8 cellular contexts compared by ENCODE assay signal in genomic region chr2:176126929-176127768, GRCh38. TPM values are rescaled to one million over a fixed set of nuclear protein-coding genes. Genes with fewer than 3 reads are reported as not detected.
DNase-seq lines count a peak whose midpoint lies in the region; ATAC-seq, FAIRE-seq and TF ChIP-seq lines count a peak whose summit lies in the region.

No MANE protein-coding gene starts in this region.

- H2AFZ ChIP-seq in GM12878 (ENCODE audit: control insufficient read depth, low read depth, low read length): no peak overlapping the region

- RAD21 ChIA-PET in GM12878 (lab: Charles Lee; ENCODE audit: unreplicated experiment): interaction anchor here (0.7 to 3.7 kb wide), 17 partner anchors 13 to 1036 kb away, joined by 3 to 25 read pairs (median 5); no protein-coding TSS in a partner anchor

- POLR2A ChIA-PET in GM12878 (lab: Charles Lee): no interaction called here

- ATAC-seq in GM12878 (peak; percentile 49; the same call in 2 of the 3 replicates), HG03139 (IDR thresholded peaks at IDR 0.05; ENCODE audit: unreplicated experiment) (no peak)

- no peak overlapping the region for H3K27ac ChIP-seq in GM12878 (ENCODE audit: control insufficient read depth, insufficient read depth)

- 1% methylated on average over 13 of the region's 13 CpGs for WGBS in GM12878 (ENCODE audit: insufficient coverage, insufficient replicate concordance, low lambda C conversion rate, missing lambda C conversion rate)

- BruUV-seq in GM12878 (replicated peaks; lab: Mats Ljungman, UMichigan): no TSS peak

- no peak overlapping the region for H3K4me3 ChIP-seq in GM12878

- peak; percentile 13 for FAIRE-seq in GM12878 (lab: Jason Lieb, UNC)

- peak; percentile 61 to 77 (median 66) for TF ChIP-seq CTCF in GM12878 (IDR thresholded peaks at IDR 0.05 in 2 of 3, conservative IDR thresholded peaks at IDR 0.05 in 1 of 3; ENCODE audit: control insufficient read depth in 2 of 3, extremely low read depth in 1 of 3, insufficient read depth in 1 of 3, low read depth in 3 of 3, low read length in 3 of 3)

- CTCF ChIA-PET in GM12878 (lab: Yijun Ruan, JAX): interaction anchor here (0.6 to 4.3 kb wide), 45 partner anchors 13 to 1034 kb away, joined by 3 to 79 read pairs (median 4); no protein-coding TSS in a partner anchor

- H3K79me2 ChIP-seq in GM12878 (ENCODE audit: control insufficient read depth, insufficient read depth, low read length): no peaks in the 10 kb centered on the region

- no peaks in the 10 kb centered on the region for H4K20me1 ChIP-seq in GM12878 (ENCODE audit: control insufficient read depth, insufficient read depth)

- DNase-seq in DMS114 treated with DMSO at 0.1 percent for 48 hours (lab: John Stamatoyannopoulos, UW; ENCODE audit: unreplicated experiment): peak; percentile 42
- DNase-seq in M059J (ENCODE audit: low read depth): peak; percentile 54
- peak; percentile 19 for DNase-seq in T-helper 22 cell (ENCODE audit: low read depth)
- no peak for DNase-seq in GM12878 (ENCODE audit: low read depth, low spot score)
- DNase-seq in islet precursor cell: peak; percentile 54
- peak; percentile 49 for DNase-seq in stimulated activated CD4-positive, alpha-beta T cell treated with anti-CD3 and anti-CD28 coated beads, Interleukin-2, amount 100 ng/mL, for 4 hours (ENCODE audit: low read depth)
- DNase-seq in GOT3 (lab: John Stamatoyannopoulos, UW): no peak

- no peak for TF ChIP-seq EP300 in GM12878 (IDR thresholded peaks at IDR 0.05; ENCODE audit: borderline replicate concordance in 1 of 2, control insufficient read depth in 1 of 2, low read depth in 2 of 2, low read length in 2 of 2)

- no peaks in the 10 kb centered on the region for H3K4me1 ChIP-seq in GM12878 (ENCODE audit: control insufficient read depth, insufficient read depth, low read length)

- no peak overlapping the region for H3K4me2 ChIP-seq in GM12878 (ENCODE audit: control insufficient read depth, insufficient read depth)

- intact Hi-C loops in GM12878 (cut with micrococcal nuclease; ENCODE audit: unreplicated experiment): loop anchor here (2.0 to 5.0 kb wide), 6 partner anchors 328 to 1035 kb away; no protein-coding TSS in a partner anchor

- peak; percentile 81 for TF ChIP-seq RAD21 in GM12878 (IDR thresholded peaks at IDR 0.05; ENCODE audit: insufficient read depth, low read depth, low read length)

- H3K9me3 ChIP-seq in GM12878 (replicated peaks; ENCODE audit: control insufficient read depth, insufficient read depth, low read length): peaks cover 1% of the 10 kb centered on the region; the same call in 2 of the 3 replicates

- no peak for TF ChIP-seq POLR2A in GM12878 (IDR thresholded peaks at IDR 0.05; ENCODE audit: low read depth, low read length)

- SMC1A ChIA-PET in GM12878 (lab: Charles Lee; ENCODE audit: uncharacterized antibody, unreplicated experiment): interaction anchor here (0.6 to 3.1 kb wide), 24 partner anchors 13 to 1036 kb away, joined by 3 to 37 read pairs (median 4); no protein-coding TSS in a partner anchor

- no peak overlapping the region for H3K9ac ChIP-seq in GM12878 (ENCODE audit: control insufficient read depth, insufficient read depth, low read length)

- in situ Hi-C loops in GM12878 (cut with MboI): loop anchor here (5.0 to 25.0 kb wide), 4 partner anchors 510 to 1210 kb away; no protein-coding TSS in a partner anchor

- no peaks in the 10 kb centered on the region for H3K36me3 ChIP-seq in GM12878 (ENCODE audit: control insufficient read depth in 2 of 2, insufficient read depth in 2 of 2, low read length in 1 of 2)

- H3K27me3 ChIP-seq in GM12878 (replicated peaks in 1 of 2; ENCODE audit: control insufficient read depth in 2 of 2, insufficient read depth in 2 of 2, low read length in 1 of 2): peaks cover 7 to 29% of the 10 kb centered on the region in 2 experiments

RNA-seq across cellular contexts. Expression of gene HOXD8, which starts 2.4 kb away (rescaled TPM):
- 0.49 and 0.84 TPM in 2 replicates for total RNA-seq in M059J (2014; rRNA removed; shearing (Covaris generic))
- total RNA-seq in GM12878 (2013; cell fraction: nucleolus; rRNA removed): not detected in 2 replicates
- total RNA-seq in GM12878 (2014; rRNA removed): not detected in 2 replicates
- total RNA-seq in GM12878 (2014; rRNA removed; fragmentation: Illumina TruSeq; extraction: Trizol): not detected in 2 replicates
- total RNA-seq in GM12878 (2021): not detected in 2 replicates
- polyA plus RNA-seq in GM12878 (2011; ENCODE audit: low read depth): not detected
- polyA plus RNA-seq in GM12878 (2011; rRNA removed): not detected in 2 replicates
- polyA plus RNA-seq in GM12878 (2011; cell fraction: cytosol; rRNA removed): not detected in 2 replicates
- polyA plus RNA-seq in GM12878 (2011; cell fraction: nucleus; rRNA removed): not detected in 2 replicates
- not detected in 2 replicates for polyA plus RNA-seq in GM12878 (2012)
- not detected in 2 replicates for polyA plus RNA-seq in GM12878 (2014; fragmentation: Illumina TruSeq; extraction: Trizol)
- polyA plus RNA-seq in GM12878 (2014; fragmentation: Nextera tagmentation; extraction: Ambion mirVana): not detected
- polyA plus RNA-seq in GM12878 (2014; rRNA removed): not detected in 2 replicates
- polyA plus RNA-seq in GM12878 (2016; fragmentation: Nextera tagmentation; extraction: Ambion mirVana): not detected
- not detected in 2 replicates for polyA minus RNA-seq in GM12878 (2011; rRNA and poly(A)+ RNA removed)
- polyA minus RNA-seq in GM12878 (2011; cell fraction: cytosol; rRNA and poly(A)+ RNA removed): not detected in 2 replicates
- not detected in 2 replicates for polyA minus RNA-seq in GM12878 (2011; cell fraction: nucleus; rRNA and poly(A)+ RNA removed)

RNA-seq across cellular contexts. Expression of gene HOXD9, which starts 4.6 kb away (rescaled TPM):
- 0.57 and 0.86 TPM in 2 replicates for total RNA-seq in M059J (2014; rRNA removed; shearing (Covaris generic))
- not detected in 2 replicates for total RNA-seq in GM12878 (2013; cell fraction: nucleolus; rRNA removed)
- total RNA-seq in GM12878 (2014; rRNA removed) (not detected in 2 replicates), GM12878 (2014; rRNA removed; fragmentation: Illumina TruSeq; extraction: Trizol) (not detected in 2 replicates), GM12878 (2021) (not detected in 2 replicates)
- not detected for polyA plus RNA-seq in GM12878 (2011; ENCODE audit: low read depth)
- polyA plus RNA-seq in GM12878 (2011; rRNA removed) (not detected in 2 replicates), GM12878 (2014; fragmentation: Illumina TruSeq; extraction: Trizol) (not detected in 2 replicates), GM12878 (2014; fragmentation: Nextera tagmentation; extraction: Ambion mirVana) (not detected), GM12878 (2014; rRNA removed) (not detected in 2 replicates), GM12878 (2016; fragmentation: Nextera tagmentation; extraction: Ambion mirVana) (not detected)
- not detected in 2 replicates for polyA plus RNA-seq in GM12878 (2011; cell fraction: cytosol; rRNA removed)
- polyA plus RNA-seq in GM12878 (2011; cell fraction: nucleus; rRNA removed): not detected in 2 replicates
- not detected in 2 replicates for polyA plus RNA-seq in GM12878 (2012)
- polyA minus RNA-seq in GM12878 (2011; rRNA and poly(A)+ RNA removed): not detected in 2 replicates
- polyA minus RNA-seq in GM12878 (2011; cell fraction: cytosol; rRNA and poly(A)+ RNA removed): not detected in 2 replicates
- polyA minus RNA-seq in GM12878 (2011; cell fraction: nucleus; rRNA and poly(A)+ RNA removed): not detected in 2 replicates

RNA-seq across cellular contexts. Expression of gene HOXD10, which starts 10.6 kb away (rescaled TPM):
- 9.3 and 15.0 TPM in 2 replicates for total RNA-seq in M059J (2014; rRNA removed; shearing (Covaris generic))
- total RNA-seq in GM12878 (2013; cell fraction: nucleolus; rRNA removed): not detected in 2 replicates
- not detected in 2 replicates for total RNA-seq in GM12878 (2014; rRNA removed)
- not detected in 2 replicates for total RNA-seq in GM12878 (2014; rRNA removed; fragmentation: Illumina TruSeq; extraction: Trizol)
- not detected in 2 replicates for total RNA-seq in GM12878 (2021)
- polyA plus RNA-seq in GM12878 (2011; ENCODE audit: low read depth): not detected
- not detected in 2 replicates for polyA plus RNA-seq in GM12878 (2011; rRNA removed)
- not detected in 2 replicates for polyA plus RNA-seq in GM12878 (2011; cell fraction: cytosol; rRNA removed)
- not detected in 2 replicates for polyA plus RNA-seq in GM12878 (2011; cell fraction: nucleus; rRNA removed)
- not detected in 2 replicates for polyA plus RNA-seq in GM12878 (2012)
- not detected in 2 replicates for polyA plus RNA-seq in GM12878 (2014; fragmentation: Illumina TruSeq; extraction: Trizol)
- not detected for polyA plus RNA-seq in GM12878 (2014; fragmentation: Nextera tagmentation; extraction: Ambion mirVana)
- not detected in 2 replicates for polyA plus RNA-seq in GM12878 (2014; rRNA removed)
- not detected for polyA plus RNA-seq in GM12878 (2016; fragmentation: Nextera tagmentation; extraction: Ambion mirVana)
- not detected in 2 replicates for polyA minus RNA-seq in GM12878 (2011; rRNA and poly(A)+ RNA removed)
- polyA minus RNA-seq in GM12878 (2011; cell fraction: cytosol; rRNA and poly(A)+ RNA removed): not detected in 2 replicates
- not detected in 2 replicates for polyA minus RNA-seq in GM12878 (2011; cell fraction: nucleus; rRNA and poly(A)+ RNA removed)

RNA-seq across cellular contexts. Expression of gene HOXD11, which starts 20.1 kb away (rescaled TPM):
- 14.3 and 16.9 TPM in 2 replicates for total RNA-seq in M059J (2014; rRNA removed; shearing (Covaris generic))
- total RNA-seq in GM12878 (2013; cell fraction: nucleolus; rRNA removed): not detected in 2 replicates
- total RNA-seq in GM12878 (2014; rRNA removed) (not detected in 2 replicates), GM12878 (2014; rRNA removed; fragmentation: Illumina TruSeq; extraction: Trizol) (not detected in 2 replicates), GM12878 (2021) (not detected in 2 replicates)
- not detected for polyA plus RNA-seq in GM12878 (2011; ENCODE audit: low read depth)
- polyA plus RNA-seq in GM12878 (2011; rRNA removed) (not detected in 2 replicates), GM12878 (2014; fragmentation: Illumina TruSeq; extraction: Trizol) (not detected in 2 replicates), GM12878 (2014; fragmentation: Nextera tagmentation; extraction: Ambion mirVana) (not detected), GM12878 (2014; rRNA removed) (not detected in 2 replicates), GM12878 (2016; fragmentation: Nextera tagmentation; extraction: Ambion mirVana) (not detected)
- not detected in 2 replicates for polyA plus RNA-seq in GM12878 (2011; cell fraction: cytosol; rRNA removed)
- polyA plus RNA-seq in GM12878 (2011; cell fraction: nucleus; rRNA removed): not detected in 2 replicates
- polyA plus RNA-seq in GM12878 (2012): not detected in 2 replicates
- not detected in 2 replicates for polyA minus RNA-seq in GM12878 (2011; rRNA and poly(A)+ RNA removed)
- polyA minus RNA-seq in GM12878 (2011; cell fraction: cytosol; rRNA and poly(A)+ RNA removed): 0.94 TPM in 1 of 2 replicates, not detected in the other
- not detected in 2 replicates for polyA minus RNA-seq in GM12878 (2011; cell fraction: nucleus; rRNA and poly(A)+ RNA removed)

RNA-seq across cellular contexts. Expression of gene HOXD4, which starts 24.2 kb away (rescaled TPM):
- total RNA-seq in M059J (2014; rRNA removed; shearing (Covaris generic)): 0.05 TPM in 1 of 2 replicates, not detected in the other
- total RNA-seq in GM12878 (2013; cell fraction: nucleolus; rRNA removed): not detected in 2 replicates
- not detected in 2 replicates for total RNA-seq in GM12878 (2014; rRNA removed)
- total RNA-seq in GM12878 (2014; rRNA removed; fragmentation: Illumina TruSeq; extraction: Trizol): not detected in 2 replicates
- not detected in 2 replicates for total RNA-seq in GM12878 (2021)
- not detected for polyA plus RNA-seq in GM12878 (2011; ENCODE audit: low read depth)
- 0.07 and 0.13 TPM in 2 replicates for polyA plus RNA-seq in GM12878 (2011; rRNA removed)
- polyA plus RNA-seq in GM12878 (2011; cell fraction: cytosol; rRNA removed): 0.04 and 0.23 TPM in 2 replicates
- 0.16 and 0.25 TPM in 2 replicates for polyA plus RNA-seq in GM12878 (2011; cell fraction: nucleus; rRNA removed)
- not detected in 2 replicates for polyA plus RNA-seq in GM12878 (2012)
- polyA plus RNA-seq in GM12878 (2014; fragmentation: Illumina TruSeq; extraction: Trizol): not detected in 2 replicates
- polyA plus RNA-seq in GM12878 (2014; fragmentation: Nextera tagmentation; extraction: Ambion mirVana): not detected
- not detected in 2 replicates for polyA plus RNA-seq in GM12878 (2014; rRNA removed)
- polyA plus RNA-seq in GM12878 (2016; fragmentation: Nextera tagmentation; extraction: Ambion mirVana): not detected
- 0.26 TPM in 1 of 2 replicates, not detected in the other for polyA minus RNA-seq in GM12878 (2011; rRNA and poly(A)+ RNA removed)
- polyA minus RNA-seq in GM12878 (2011; cell fraction: cytosol; rRNA and poly(A)+ RNA removed): not detected in 2 replicates
- polyA minus RNA-seq in GM12878 (2011; cell fraction: nucleus; rRNA and poly(A)+ RNA removed): not detected in 2 replicates

Comparison
In these comparisons a context has a peak if more than half of its experiments do, and no peak if none do; other contexts are left out.
1. DNase-seq: peak in DMS114 treated with DMSO at 0.1 percent for 48 hours (single experiment), M059J (single experiment), T-helper 22 cell (single experiment), islet precursor cell (single experiment) and stimulated activated CD4-positive, alpha-beta T cell treated with anti-CD3 and anti-CD28 coated beads, Interleukin-2, amount 100 ng/mL, for 4 hours (single experiment); none in GM12878 (single experiment) and GOT3 (single experiment).
2. RNA of gene HOXD10, which starts 10.6 kb away (total RNA-seq): 9.3 to 15.0 TPM in M059J; not detected in GM12878; every median in the first group is over 10 times any median in the second.